ENCODE assay signal across 32 cellular contexts in the genomic region with DNA sequence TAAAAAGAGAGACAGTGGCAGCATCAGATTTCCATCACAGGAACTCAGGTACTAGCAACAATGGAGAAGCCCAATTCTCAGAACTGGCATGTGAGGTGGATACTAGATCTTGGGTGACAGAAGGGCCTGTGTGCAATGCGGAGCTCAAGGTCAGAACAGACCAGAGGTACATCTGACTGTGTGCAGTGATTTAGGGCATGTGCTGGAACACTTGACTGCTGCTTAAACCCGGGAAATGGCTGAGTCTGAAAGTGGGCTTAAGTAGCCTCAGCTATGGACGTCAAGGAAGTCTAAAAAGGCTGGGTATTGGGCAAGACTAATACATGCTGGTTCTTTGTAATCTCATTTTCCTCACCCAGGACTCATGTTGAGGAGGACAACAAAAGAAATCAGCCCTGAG.
"Had no signal": no experiment of that assay in that cellular context is flagged by ENCODE, and none has a peak within 500 bp of the region (broad histone marks: within the 10 kb centered on the region; RNA-seq: fewer than 3 reads in every experiment).

No MANE protein-coding gene starts in this region.

- H3K27ac Mint-ChIP-seq: activated B cell treated with CpG ODN at 0.5 μM for 24 hours; activated CD4-positive, alpha-beta memory T cell treated with anti-CD3 and anti-CD28 coated beads for 36 hours; activated CD4-positive, alpha-beta T cell treated with anti-CD3 and anti-CD28 coated beads, Interleukin-2, amount 10 ng/mL, durations not matched to agents 24 days and 14 days; activated CD8-positive, alpha-beta T cell treated with anti-CD3 and anti-CD28 coated beads for 36 hours; activated naive CD4-positive, alpha-beta T cell treated with anti-CD3 and anti-CD28 coated beads for 36 hours; activated naive CD4-positive, alpha-beta T cell treated with anti-CD3 and anti-CD28 coated beads, Interleukin-2, amount 50 U/mL, for 72 hours; activated naive CD8-positive, alpha-beta T cell treated with anti-CD3 and anti-CD28 coated beads for 36 hours; activated T-cell treated with anti-CD3 and anti-CD28 coated beads, Interleukin-2, amount 50 U/mL, for 72 hours; activated T-helper 1 cell treated with anti-CD3 and anti-CD28 coated beads, Interleukin-12 subunit alpha, Interleukin-12 subunit beta, Interleukin-2, Interleukin-4 antibody, amounts not matched to agents 30 ng/mL and 10 ng/mL and 1 ng/mL, durations not matched to agents 14 hours and 24 hours and 36 hours; activated T-helper 17 cell treated with anti-CD3 and anti-CD28 coated beads, Interleukin-2, amount 50 U/mL, for 72 hours; brain; T-cell; T-helper 17 cell had no signal

- H3K36me3 ChIP-seq: adrenal gland, ascending aorta, cardiac muscle cell had no signal

- H3K9me3 Mint-ChIP-seq: activated B cell treated with CpG ODN at 0.5 μM for 24 hours; activated CD4-positive, alpha-beta memory T cell treated with anti-CD3 and anti-CD28 coated beads for 36 hours; activated CD4-positive, alpha-beta T cell treated with anti-CD3 and anti-CD28 coated beads, Interleukin-2, amount 10 ng/mL, durations not matched to agents 24 days and 14 days; activated CD8-positive, alpha-beta T cell treated with anti-CD3 and anti-CD28 coated beads for 36 hours; activated naive CD4-positive, alpha-beta T cell treated with anti-CD3 and anti-CD28 coated beads for 36 hours; activated naive CD4-positive, alpha-beta T cell treated with anti-CD3 and anti-CD28 coated beads, Interleukin-2, amount 50 U/mL, for 72 hours; activated naive CD8-positive, alpha-beta T cell treated with anti-CD3 and anti-CD28 coated beads for 36 hours; activated T-cell treated with anti-CD3 and anti-CD28 coated beads, Interleukin-2, amount 50 U/mL, for 4 hours; activated T-cell treated with anti-CD3 and anti-CD28 coated beads, Interleukin-2, amount 50 U/mL, for 72 hours; activated T-helper 1 cell treated with anti-CD3 and anti-CD28 coated beads, Interleukin-12 subunit alpha, Interleukin-12 subunit beta, Interleukin-2, Interleukin-4 antibody, amounts not matched to agents 30 ng/mL and 10 ng/mL and 1 ng/mL, durations not matched to agents 14 hours and 24 hours and 36 hours; activated T-helper 17 cell treated with anti-CD3 and anti-CD28 coated beads, Interleukin-2, amount 50 U/mL, for 72 hours; T-cell had no signal

- H3K9me3 ChIP-seq: adrenal gland, ascending aorta had no signal

- DNase-seq: activated B cell treated with CpG ODN at 0.5 μM for 24 hours; activated CD4-positive, alpha-beta memory T cell treated with anti-CD3 and anti-CD28 coated beads for 36 hours; activated CD4-positive, alpha-beta T cell treated with anti-CD3 and anti-CD28 coated beads for 4 hours; activated CD4-positive, alpha-beta T cell treated with anti-CD3 and anti-CD28 coated beads, Interleukin-2, amount 10 ng/mL, durations not matched to agents 24 days and 14 days; activated CD4-positive, alpha-beta T cell treated with anti-CD3 and anti-CD28 coated beads, Interleukin-2, amount 50 U/mL, for 1 hour; activated CD4-positive, alpha-beta T cell treated with anti-CD3 and anti-CD28 coated beads, Interleukin-2, amount 50 U/mL, for 4 hours; activated CD4-positive, CD25-positive, alpha-beta regulatory T cell treated with anti-CD3 and anti-CD28 coated beads, Interleukin-2, amount 50 U/mL, for 72 hours; activated CD8-positive, alpha-beta memory T cell treated with anti-CD3 and anti-CD28 coated beads, Interleukin-2, amount 50 U/mL, for 4 hours; activated CD8-positive, alpha-beta T cell treated with anti-CD3 and anti-CD28 coated beads for 36 hours; activated effector memory CD4-positive, alpha-beta T cell treated with anti-CD3 and anti-CD28 coated beads, Interleukin-2, amount 50 U/mL, for 16 hours; activated gamma-delta T cell treated with Interleukin-2 at 50 U/mL for 16 hours; activated naive CD4-positive, alpha-beta T cell; activated naive CD4-positive, alpha-beta T cell treated with anti-CD3 and anti-CD28 coated beads for 36 hours; activated naive CD4-positive, alpha-beta T cell treated with anti-CD3 and anti-CD28 coated beads, Interleukin-2, amount 50 U/mL, for 16 hours; activated naive CD8-positive, alpha-beta T cell treated with anti-CD3 and anti-CD28 coated beads for 36 hours; activated T-cell treated with anti-CD3 and anti-CD28 coated beads for 4 hours; activated T-cell treated with anti-CD3 and anti-CD28 coated beads, Interleukin-2, amount 50 U/mL, for 1 hour; activated T-cell treated with anti-CD3 and anti-CD28 coated beads, Interleukin-2, amount 50 U/mL, for 4 hours; activated T-cell treated with anti-CD3 and anti-CD28 coated beads, Interleukin-2, amount 50 U/mL, for 72 hours; adrenal gland; amygdala; anterior cingulate cortex; central memory CD4-positive, alpha-beta T cell; T-cell; T-helper 17 cell had no signal

- H3K27ac ChIP-seq: adrenal gland, ascending aorta, cardiac muscle cell, VCaP had no signal

- H3K4me1 Mint-ChIP-seq: activated B cell treated with CpG ODN at 0.5 μM for 24 hours; activated CD4-positive, alpha-beta T cell treated with anti-CD3 and anti-CD28 coated beads, Interleukin-2, amount 10 ng/mL, durations not matched to agents 24 days and 14 days; activated naive CD8-positive, alpha-beta T cell treated with anti-CD3 and anti-CD28 coated beads for 36 hours; activated T-helper 17 cell treated with anti-CD3 and anti-CD28 coated beads, Interleukin-2, amount 50 U/mL, for 72 hours; T-cell; T-helper 17 cell had no signal

- H3K27me3 ChIP-seq: adrenal gland, ascending aorta, cardiac muscle cell had no signal

- ATAC-seq: activated CD8-positive, alpha-beta T cell treated with anti-CD3 and anti-CD28 coated beads for 36 hours; activated naive CD4-positive, alpha-beta T cell treated with anti-CD3 and anti-CD28 coated beads, Interleukin-2, amount 50 U/mL, for 72 hours; activated T-cell treated with anti-CD3 and anti-CD28 coated beads, Interleukin-2, amount 50 U/mL, for 4 hours; activated T-cell treated with anti-CD3 and anti-CD28 coated beads, Interleukin-2, amount 50 U/mL, for 72 hours; activated T-helper 17 cell treated with anti-CD3 and anti-CD28 coated beads, Interleukin-2, amount 50 U/mL, for 72 hours; T-cell; T-helper 17 cell had no signal

- H3K27me3 Mint-ChIP-seq: brain had no signal

- H3K4me3 ChIP-seq: adrenal gland, ascending aorta, cardiac muscle cell had no signal

- H3K4me1 ChIP-seq: adrenal gland had no signal

- H3K4me3 Mint-ChIP-seq: activated B cell treated with CpG ODN at 0.5 μM for 24 hours; activated CD4-positive, alpha-beta memory T cell treated with anti-CD3 and anti-CD28 coated beads for 36 hours; activated CD4-positive, alpha-beta T cell treated with anti-CD3 and anti-CD28 coated beads, Interleukin-2, amount 10 ng/mL, durations not matched to agents 24 days and 14 days; activated CD8-positive, alpha-beta T cell treated with anti-CD3 and anti-CD28 coated beads for 36 hours; activated naive CD4-positive, alpha-beta T cell treated with anti-CD3 and anti-CD28 coated beads for 36 hours; activated naive CD8-positive, alpha-beta T cell treated with anti-CD3 and anti-CD28 coated beads for 36 hours; activated T-cell treated with anti-CD3 and anti-CD28 coated beads, Interleukin-2, amount 50 U/mL, for 4 hours; activated T-cell treated with anti-CD3 and anti-CD28 coated beads, Interleukin-2, amount 50 U/mL, for 72 hours; activated T-helper 1 cell treated with anti-CD3 and anti-CD28 coated beads, Interleukin-12 subunit alpha, Interleukin-12 subunit beta, Interleukin-2, Interleukin-4 antibody, amounts not matched to agents 30 ng/mL and 10 ng/mL and 1 ng/mL, durations not matched to agents 14 hours and 24 hours and 36 hours; activated T-helper 17 cell treated with anti-CD3 and anti-CD28 coated beads, Interleukin-2, amount 50 U/mL, for 72 hours; brain; T-cell; T-helper 17 cell had no signal

- H3K36me3 Mint-ChIP-seq: activated CD4-positive, alpha-beta memory T cell treated with anti-CD3 and anti-CD28 coated beads for 36 hours; activated naive CD4-positive, alpha-beta T cell treated with anti-CD3 and anti-CD28 coated beads, Interleukin-2, amount 50 U/mL, for 72 hours; activated naive CD8-positive, alpha-beta T cell treated with anti-CD3 and anti-CD28 coated beads for 36 hours; brain; T-cell had no signal
